In genomic region chr15:79380755-79381499, GRCh38 we compare ENCODE assay signal across 8 cellular contexts. TPM values are rescaled to one million over a fixed set of nuclear protein-coding genes. Genes with fewer than 3 reads are reported as not detected.
DNase-seq lines count a peak whose midpoint lies in the region; ATAC-seq and TF ChIP-seq lines count a peak whose summit lies in the region.

No MANE protein-coding gene starts in this region.

- no peak overlapping the region for H3K27ac ChIP-seq in lung (ENCODE audit: low read depth in 1 of 2, low read length in 1 of 2)

- H3K36me3 ChIP-seq in lung (ENCODE audit: control insufficient read depth in 2 of 2, insufficient read depth in 2 of 2, low read length in 2 of 2): no peaks in the 10 kb centered on the region

- H3K9me3 ChIP-seq in lung (ENCODE audit: control insufficient read depth in 2 of 2, insufficient read depth in 1 of 2, low read length in 1 of 2): peaks cover 0 to 1% of the 10 kb centered on the region in 2 donors

- no peak overlapping the region for H3K4me3 ChIP-seq in lung

- peak; percentile 65 for ATAC-seq in HG03135 (IDR thresholded peaks at IDR 0.05; ENCODE audit: unreplicated experiment)
- ATAC-seq in lung (ENCODE audit: insufficient read depth, low FRiP score): peak; percentile 66

- no peaks in the 10 kb centered on the region for H3K4me1 ChIP-seq in lung (ENCODE audit: control insufficient read depth in 2 of 2, insufficient read depth in 2 of 2, low read length in 2 of 2)

- DNase-seq in NCI-H524 treated with DMSO at 0.1 percent for 48 hours (lab: John Stamatoyannopoulos, UW): peak; percentile 24
- DNase-seq in activated CD4-positive, alpha-beta T cell treated with anti-CD3 and anti-CD28 coated beads, Interleukin-2, amount 50 U/mL, for 1 hour: peak; percentile 76
- peak; percentile 60 to 77 for DNase-seq in dermis microvascular lymphatic vessel endothelial cell (ENCODE audit: low read depth in 2 of 2)
- DNase-seq in lung (ENCODE audit: low spot score): peak; percentile 74
- peak; percentile 42 for DNase-seq in stimulated activated CD8-positive, alpha-beta memory T cell treated with anti-CD3 and anti-CD28 coated beads, Interleukin-12 subunit alpha, Interleukin-12 subunit beta, amount 100 ng/mL, for 4 hours (ENCODE audit: low read depth)
- DNase-seq in OCI-M2 (lab: John Stamatoyannopoulos, UW; ENCODE audit: unreplicated experiment): no peak

- 48 to 49% methylated on average over 4 of the region's 4 CpGs for WGBS in lung, 2 donors

- TF ChIP-seq CTCF in GM12874 (IDR thresholded peaks at IDR 0.05; ENCODE audit: insufficient read depth, low read depth, low read length) (peak; percentile 81), lung (IDR thresholded peaks at IDR 0.05; ENCODE audit: control extremely low read depth, extremely low read depth) (peak; percentile 65)

- no peaks in the 10 kb centered on the region for H3K27me3 ChIP-seq in lung (ENCODE audit: control insufficient read depth, insufficient read depth)

RNA-seq across cellular contexts. Expression of gene MINAR1, which starts 51.2 kb away (rescaled TPM):
- 0.51 and 1.0 TPM in 2 replicates for total RNA-seq in dermis microvascular lymphatic vessel endothelial cell
- under 1 TPM; 0.37 TPM for total RNA-seq in lung
- under 1 TPM; 0.10 to 0.14 TPM for polyA plus RNA-seq in lung
